23 cellular contexts compared by ENCODE assay signal in the genomic region with DNA sequence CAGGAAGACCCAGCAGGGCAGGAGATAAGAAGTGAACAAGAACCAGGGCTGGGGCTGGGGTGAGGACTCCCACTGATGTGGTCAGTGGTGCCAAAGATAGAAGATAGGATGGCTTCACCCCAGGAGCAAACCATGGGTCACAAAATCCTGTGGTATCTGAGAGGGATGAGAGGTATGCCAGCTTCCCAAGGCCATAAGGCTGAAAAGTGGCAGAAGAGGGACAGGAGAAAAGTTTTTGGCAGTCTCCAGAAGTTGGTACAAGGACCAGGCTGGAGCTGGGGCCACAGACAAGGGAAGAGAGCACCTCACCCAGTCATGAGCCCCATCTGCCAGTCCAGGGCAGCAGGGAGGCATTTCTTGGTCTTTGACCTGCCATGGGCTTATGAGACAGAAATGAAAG. TPM values are rescaled to one million over a fixed set of nuclear protein-coding genes. Genes with fewer than 3 reads are reported as not detected.
DNase-seq lines count a peak whose midpoint lies in the region; ATAC-seq and TF ChIP-seq lines count a peak whose summit lies in the region.
"Had no signal": no experiment of that assay in that cellular context is flagged by ENCODE, and none has a peak within 500 bp of the region (broad histone marks: within the 10 kb centered on the region; RNA-seq: fewer than 3 reads in every experiment).

No MANE protein-coding gene starts in this region.

- CTCF ChIA-PET in activated CD4-positive, alpha-beta T cell treated with anti-CD3 and anti-CD28 coated beads for 36 hours (lab: Charles Lee): interaction anchor here (1.0 kb wide), 1 partner anchor 20 kb away, joined by 4 read pairs; no protein-coding TSS in a partner anchor
- CTCF ChIA-PET in CD4-positive, alpha-beta T cell (lab: Charles Lee): no interaction called here

- H3K4me1 ChIP-seq in neutrophil (ENCODE audit: control insufficient read depth in 1 of 2, insufficient read depth in 1 of 2, low read depth in 1 of 2, low read length in 1 of 2): peaks cover 44 to 50% of the 10 kb centered on the region in 2 experiments
- H3K4me1 ChIP-seq: breast epithelium, HAP-1 had no signal

- no peaks in the 10 kb centered on the region for H3K27me3 ChIP-seq in CD4-positive, alpha-beta T cell (ENCODE audit: control insufficient read depth, insufficient read depth, low read length)
- peaks cover 19% of the 10 kb centered on the region for H3K27me3 ChIP-seq in neutrophil
- H3K27me3 ChIP-seq: BLaER1, breast epithelium, gastroesophageal sphincter had no signal

- no peak overlapping the region for H3K27ac Mint-ChIP-seq in activated CD4-positive, alpha-beta T cell treated with anti-CD3 and anti-CD28 coated beads for 36 hours
- peak overlapping the region; percentile 76 for H3K27ac Mint-ChIP-seq in CD4-positive, alpha-beta T cell
- H3K27ac Mint-ChIP-seq in central memory CD8-positive, alpha-beta T cell (ENCODE audit: low read depth): peak overlapping the region; percentile 60
- H3K27ac Mint-ChIP-seq: T-helper 2 cell treated with Interferon-gamma antibody and Interleukin-4, amounts not matched to agents 5 μg/mL and 100 μg/mL, for 36 hours had no signal

- peaks cover 41% of the 10 kb centered on the region for H3K4me1 Mint-ChIP-seq in activated CD4-positive, alpha-beta T cell treated with anti-CD3 and anti-CD28 coated beads for 36 hours
- peaks cover 54% of the 10 kb centered on the region for H3K4me1 Mint-ChIP-seq in CD4-positive, alpha-beta T cell (ENCODE audit: low read depth)
- peaks cover 32% of the 10 kb centered on the region for H3K4me1 Mint-ChIP-seq in central memory CD8-positive, alpha-beta T cell
- H3K4me1 Mint-ChIP-seq: neural crest cell had no signal

- H3K36me3 Mint-ChIP-seq in activated CD4-positive, alpha-beta T cell treated with anti-CD3 and anti-CD28 coated beads for 36 hours (ENCODE audit: low read depth): no peaks in the 10 kb centered on the region
- H3K36me3 Mint-ChIP-seq in CD4-positive, alpha-beta T cell (ENCODE audit: low read depth): no peaks in the 10 kb centered on the region
- H3K36me3 Mint-ChIP-seq in central memory CD8-positive, alpha-beta T cell (ENCODE audit: insufficient read depth): peaks cover 2% of the 10 kb centered on the region

- H3K27ac ChIP-seq in CD4-positive, alpha-beta T cell (ENCODE audit: low read depth, low read length): no peak overlapping the region
- peak overlapping the region; percentile 98 for H3K27ac ChIP-seq in neutrophil
- H3K27ac ChIP-seq: BLaER1, breast epithelium, gastroesophageal sphincter had no signal

- peak; percentile 3 for DNase-seq in activated CD4-positive, alpha-beta T cell treated with anti-CD3 and anti-CD28 coated beads for 36 hours
- DNase-seq in activated CD4-positive, alpha-beta T cell treated with anti-CD3 and anti-CD28 coated beads for 48 hours: no peak
- DNase-seq in CD4-positive, alpha-beta T cell: peak in 1 of 10 experiments; percentile 15
- no peak for DNase-seq in central memory CD8-positive, alpha-beta T cell (ENCODE audit: low spot score in 2 of 2)
- DNase-seq in COLO829 (ENCODE audit: low spot score): no peak
- DNase-seq: erythroblast; left cardiac atrium; MM.1S; NCI-H1694 treated with DMSO at 0.1 percent for 48 hours; NCI-H226; NCI-H82; stimulated activated CD4-positive, alpha-beta T cell treated with anti-CD3 and anti-CD28 coated beads, Interleukin-12 subunit alpha, Interleukin-12 subunit beta, amount 100 ng/mL, for 4 hours; substantia nigra had no signal

- POLR2A ChIA-PET in activated CD4-positive, alpha-beta T cell treated with anti-CD3 and anti-CD28 coated beads for 36 hours (lab: Charles Lee): no interaction called here
- POLR2A ChIA-PET in CD4-positive, alpha-beta T cell (lab: Charles Lee): interaction anchor here (0.7 kb wide), 1 partner anchor 16 kb away, joined by 4 read pairs; no protein-coding TSS in a partner anchor

- H3K9me3 Mint-ChIP-seq in activated CD4-positive, alpha-beta T cell treated with anti-CD3 and anti-CD28 coated beads for 36 hours (ENCODE audit: low read depth): no peaks in the 10 kb centered on the region
- H3K9me3 Mint-ChIP-seq in CD4-positive, alpha-beta T cell: no peaks in the 10 kb centered on the region
- no peaks in the 10 kb centered on the region for H3K9me3 Mint-ChIP-seq in central memory CD8-positive, alpha-beta T cell
- H3K9me3 Mint-ChIP-seq: neural crest cell; T-helper 2 cell treated with Interferon-gamma antibody and Interleukin-4, amounts not matched to agents 5 μg/mL and 100 μg/mL, for 36 hours had no signal

- no peaks in the 10 kb centered on the region for H3K36me3 ChIP-seq in neutrophil
- H3K36me3 ChIP-seq: BLaER1, breast epithelium, gastroesophageal sphincter, HAP-1 had no signal

- no peak for TF ChIP-seq CTCF in CD4-positive, alpha-beta T cell (IDR thresholded peaks at IDR 0.05)
- no peak for TF ChIP-seq CTCF in neutrophil (IDR thresholded peaks at IDR 0.05)

- intact Hi-C loops in activated CD4-positive, alpha-beta T cell treated with anti-CD3 and anti-CD28 coated beads for 36 hours (cut with DNase I, micrococcal nuclease): no loop called here
- intact Hi-C loops in CD4-positive, alpha-beta T cell (cut with DNase I, micrococcal nuclease): no loop called here

- no peak overlapping the region for H3K4me3 Mint-ChIP-seq in activated CD4-positive, alpha-beta T cell treated with anti-CD3 and anti-CD28 coated beads for 36 hours
- no peak overlapping the region for H3K4me3 Mint-ChIP-seq in CD4-positive, alpha-beta T cell
- no peak overlapping the region for H3K4me3 Mint-ChIP-seq in central memory CD8-positive, alpha-beta T cell
- H3K4me3 Mint-ChIP-seq: neural crest cell; T-helper 2 cell treated with Interferon-gamma antibody and Interleukin-4, amounts not matched to agents 5 μg/mL and 100 μg/mL, for 36 hours had no signal

- no peaks in the 10 kb centered on the region for H3K9me3 ChIP-seq in CD4-positive, alpha-beta T cell (ENCODE audit: control insufficient read depth, low read length)
- H3K9me3 ChIP-seq in neutrophil: no peaks in the 10 kb centered on the region
- H3K9me3 ChIP-seq: BLaER1, breast epithelium, gastroesophageal sphincter, HAP-1 had no signal

- H3K27me3 Mint-ChIP-seq in activated CD4-positive, alpha-beta T cell treated with anti-CD3 and anti-CD28 coated beads for 36 hours: no peaks in the 10 kb centered on the region
- H3K27me3 Mint-ChIP-seq in CD4-positive, alpha-beta T cell: no peaks in the 10 kb centered on the region
- H3K27me3 Mint-ChIP-seq in central memory CD8-positive, alpha-beta T cell: no peaks in the 10 kb centered on the region

- ATAC-seq in activated CD4-positive, alpha-beta T cell treated with anti-CD3 and anti-CD28 coated beads for 36 hours: no peak
- ATAC-seq in CD4-positive, alpha-beta T cell (ENCODE audit: poor library complexity): no peak
- ATAC-seq in central memory CD8-positive, alpha-beta T cell (replicated peaks; ENCODE audit: extremely low read depth, poor library complexity, severe bottlenecking): no peak
- ATAC-seq in HG03432 (IDR thresholded peaks at IDR 0.05; ENCODE audit: unreplicated experiment) (no peak), HG02763 (IDR thresholded peaks at IDR 0.05; ENCODE audit: unreplicated experiment) (no peak)
- ATAC-seq: activated CD4-positive, CD25-positive, alpha-beta regulatory T cell treated with anti-CD3 and anti-CD28 coated beads, Interleukin-2, amount 50 U/mL, for 24 hours; gastroesophageal sphincter had no signal

- H3K4me3 ChIP-seq in neutrophil (ENCODE audit: low read depth in 1 of 2, low read length in 1 of 2): no peak overlapping the region
- H3K4me3 ChIP-seq: BLaER1, breast epithelium, gastroesophageal sphincter, HAP-1 had no signal

RNA-seq across cellular contexts. Expression of a gene that starts 19.1 kb away (rescaled TPM):
- under 1 TPM; 0.18 to 0.21 TPM for total RNA-seq in activated CD4-positive, alpha-beta T cell treated with anti-CD3 and anti-CD28 coated beads for 36 hours
- total RNA-seq in CD4-positive, alpha-beta T cell: under 1 TPM; 0.78 to 0.80 TPM
